ENCODE assay signal across 1 cellular context in the genomic region with DNA sequence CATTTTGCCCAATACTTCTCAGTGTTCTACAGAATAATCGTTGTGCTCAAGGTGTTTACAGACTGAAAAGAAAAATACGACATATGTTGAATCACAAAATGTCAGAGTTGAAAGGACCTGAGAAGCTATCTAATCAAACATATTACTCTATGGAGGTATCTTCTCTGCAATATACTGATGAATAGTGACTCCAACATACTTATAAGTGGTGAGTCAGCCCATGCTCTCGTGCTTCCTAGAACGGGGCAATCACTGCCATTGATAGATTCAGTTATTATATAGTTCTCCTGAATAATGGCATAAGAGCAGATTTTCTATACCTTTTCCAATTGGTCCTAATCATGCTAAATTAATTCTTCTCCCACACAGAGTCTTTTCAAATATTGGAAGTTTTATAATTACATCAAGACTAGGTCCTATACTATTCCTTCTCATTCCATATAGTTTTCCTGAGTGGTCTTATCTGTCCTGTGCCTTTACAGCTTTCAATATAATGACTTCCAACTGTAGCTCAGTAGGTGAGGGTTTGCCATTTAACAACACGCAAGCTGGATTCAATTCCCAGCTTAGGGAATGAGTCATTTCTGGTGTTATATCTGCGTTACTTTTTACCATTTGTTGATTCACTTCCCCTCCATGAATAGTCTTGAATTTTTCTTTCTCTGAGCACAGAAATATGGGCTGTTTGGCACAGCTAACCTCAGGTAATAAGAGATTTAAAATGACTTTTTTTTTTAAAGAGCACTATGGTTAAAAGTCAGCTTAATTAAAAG.
TF ChIP-seq lines count a peak whose summit lies in the region.

No MANE protein-coding gene starts in this region.

TF ChIP-seq in endothelial cell of umbilical vein, 7 proteins besides CTCF, POLR2A, EP300 and RAD21:
- TF ChIP-seq POLR2AphosphoS5 (IDR thresholded peaks at IDR 0.05; ENCODE audit: insufficient read depth, low read depth, low read length) (no peak), MAX (IDR thresholded peaks at IDR 0.05; ENCODE audit: insufficient read depth, insufficient read length) (no peak), EZH2 (IDR thresholded peaks at IDR 0.05; ENCODE audit: borderline replicate concordance, low read depth, low read length, severe bottlenecking) (no peak), MYC (IDR thresholded peaks at IDR 0.05; ENCODE audit: low read depth, low read length) (no peak), FOS (IDR thresholded peaks at IDR 0.05; ENCODE audit: borderline replicate concordance, insufficient read depth, low read length) (peak; percentile 87), JUN (IDR thresholded peaks at IDR 0.05; ENCODE audit: borderline replicate concordance, insufficient read depth, insufficient read length, low read depth) (peak; percentile 34), GATA2 (IDR thresholded peaks at IDR 0.05; ENCODE audit: insufficient read depth, insufficient read length, low read depth, low read length) (peak; percentile 15)
